10 cellular contexts compared by ENCODE assay signal in genomic region chr2:36277146-36277808, GRCh38.
DNase-seq lines count a peak whose midpoint lies in the region; ATAC-seq and FAIRE-seq lines count a peak whose summit lies in the region.
"Had no signal": no experiment of that assay in that cellular context is flagged by ENCODE, and none has a peak within 500 bp of the region (broad histone marks: within the 10 kb centered on the region; RNA-seq: fewer than 3 reads in every experiment).

No MANE protein-coding gene starts in this region.

- peak; percentile 54 for ATAC-seq in HG02973 (IDR thresholded peaks at IDR 0.05; ENCODE audit: unreplicated experiment)
- ATAC-seq in GM21447 (IDR thresholded peaks at IDR 0.05; ENCODE audit: unreplicated experiment) = no peak

- no peak for FAIRE-seq in frontal cortex (lab: Jason Lieb, UNC)
- FAIRE-seq: GM12891 had no signal

- DNase-seq in GM04504 (ENCODE audit: low read depth) (peak; percentile 46), kidney tubule cell (ENCODE audit: low spot score) (peak; percentile 84), frontal cortex (ENCODE audit: low spot score in 2 of 2) (no peak), NCI-H1436 treated with DMSO at 0.1 percent for 48 hours (lab: John Stamatoyannopoulos, UW) (no peak), GF-D8 (lab: John Stamatoyannopoulos, UW) (no peak)
- DNase-seq in activated T-cell treated with anti-CD3 and anti-CD28 coated beads, Interleukin-2, amount 50 U/mL, for 48 hours = peak; percentile 32 to 43
- DNase-seq: aorta had no signal

Comparison
In these comparisons a context has a peak if more than half of its experiments do, and no peak if none do; other contexts are left out.
1. DNase-seq: peak in GM04504 (single experiment), activated T-cell treated with anti-CD3 and anti-CD28 coated beads, Interleukin-2, amount 50 U/mL, for 48 hours (2 of 2) and kidney tubule cell (single experiment); none in frontal cortex (0 of 2), NCI-H1436 treated with DMSO at 0.1 percent for 48 hours (single experiment) and GF-D8 (single experiment).